17 cellular contexts compared by ENCODE assay signal in genomic region chr20:23139524-23139923, GRCh38. TPM values are rescaled to one million over a fixed set of nuclear protein-coding genes. Genes with fewer than 3 reads are reported as not detected.
DNase-seq lines count a peak whose midpoint lies in the region; ATAC-seq, FAIRE-seq and TF ChIP-seq lines count a peak whose summit lies in the region.
"Had no signal": no experiment of that assay in that cellular context is flagged by ENCODE, and none has a peak within 500 bp of the region (broad histone marks: within the 10 kb centered on the region; RNA-seq: fewer than 3 reads in every experiment).

No MANE protein-coding gene starts in this region.

- no peak overlapping the region for H3K4me3 Mint-ChIP-seq in endothelial cell (ENCODE audit: unreplicated experiment)
- H3K4me3 Mint-ChIP-seq: activated naive CD8-positive, alpha-beta T cell treated with anti-CD3 and anti-CD28 coated beads for 36 hours; stimulated activated naive CD8-positive, alpha-beta T cell treated with anti-CD3 and anti-CD28 coated beads, Interleukin-15, amount 100 ng/mL, for 72 hours had no signal

- no peak for FAIRE-seq in urothelium cell line (lab: Jason Lieb, UNC)

- no peak for TF ChIP-seq POLR2A in suprapubic skin (IDR thresholded peaks at IDR 0.05)

- peak overlapping the region; percentile 22 for H3K27ac Mint-ChIP-seq in endothelial cell (ENCODE audit: unreplicated experiment)
- H3K27ac Mint-ChIP-seq: activated naive CD8-positive, alpha-beta T cell treated with anti-CD3 and anti-CD28 coated beads for 36 hours; stimulated activated naive CD8-positive, alpha-beta T cell treated with anti-CD3 and anti-CD28 coated beads, Interleukin-15, amount 100 ng/mL, for 72 hours had no signal

- no peak for TF ChIP-seq EP300 in suprapubic skin (IDR thresholded peaks at IDR 0.05)

- H3K36me3 Mint-ChIP-seq in endothelial cell (ENCODE audit: low read depth, unreplicated experiment) = no peaks in the 10 kb centered on the region
- H3K36me3 Mint-ChIP-seq: activated naive CD8-positive, alpha-beta T cell treated with anti-CD3 and anti-CD28 coated beads for 36 hours had no signal

- peaks cover 44% of the 10 kb centered on the region for H3K4me1 Mint-ChIP-seq in endothelial cell (ENCODE audit: unreplicated experiment)

- no peaks in the 10 kb centered on the region for H3K27me3 ChIP-seq in suprapubic skin
- H3K27me3 ChIP-seq: ovary, Peyer's patch had no signal

- ATAC-seq in HG03025 (IDR thresholded peaks at IDR 0.05; ENCODE audit: low FRiP score, unreplicated experiment) = no peak
- ATAC-seq: stimulated activated naive CD8-positive, alpha-beta T cell treated with anti-CD3 and anti-CD28 coated beads, Interleukin-15, amount 100 ng/mL, for 72 hours had no signal

- H3K9me3 ChIP-seq in suprapubic skin = no peaks in the 10 kb centered on the region
- H3K9me3 ChIP-seq: ovary, Peyer's patch had no signal

- no peaks in the 10 kb centered on the region for H3K36me3 ChIP-seq in suprapubic skin
- H3K36me3 ChIP-seq: ovary, Peyer's patch had no signal

- H3K27ac ChIP-seq in suprapubic skin = peak overlapping the region; percentile 27
- H3K27ac ChIP-seq: ovary, Peyer's patch had no signal

- 49% methylated on average over 8 of the region's 8 CpGs for WGBS in suprapubic skin

- H3K27me3 Mint-ChIP-seq in endothelial cell (ENCODE audit: unreplicated experiment) = peaks cover 6% of the 10 kb centered on the region
- H3K27me3 Mint-ChIP-seq: activated naive CD8-positive, alpha-beta T cell treated with anti-CD3 and anti-CD28 coated beads for 36 hours had no signal

- TF ChIP-seq CTCF in endothelial cell (IDR thresholded peaks at IDR 0.05; ENCODE audit: unreplicated experiment) (no peak), suprapubic skin (IDR thresholded peaks at IDR 0.05) (no peak)

- peak; percentile 19 for DNase-seq in activated effector memory CD4-positive, alpha-beta T cell treated with anti-CD3 and anti-CD28 coated beads, Interleukin-2, amount 50 U/mL, for 16 hours
- no peak for DNase-seq in activated effector memory CD4-positive, alpha-beta T cell treated with Interleukin-2 at 50 U/mL for 16 hours
- peak; percentile 28 to 44 for DNase-seq in NCI-H526 (lab: John Stamatoyannopoulos, UW)
- no peak for DNase-seq in endothelial cell (ENCODE audit: low spot score)
- peak; percentile 30 to 55 for DNase-seq in suprapubic skin (ENCODE audit: low spot score in 2 of 2)
- no peak for DNase-seq in medulla oblongata (ENCODE audit: extremely low spot score)
- DNase-seq in urothelium cell line (ENCODE audit: low spot score) = no peak
- DNase-seq: activated CD4-positive, alpha-beta T cell treated with anti-CD3 and anti-CD28 coated beads for 1 hour; activated naive CD8-positive, alpha-beta T cell treated with anti-CD3 and anti-CD28 coated beads for 36 hours; glutamatergic neuron; midbrain; NCI-H446 treated with DMSO at 0.1 percent for 48 hours; stimulated activated naive CD8-positive, alpha-beta T cell treated with anti-CD3 and anti-CD28 coated beads, Interleukin-15, amount 100 ng/mL, for 72 hours had no signal

- H3K4me1 ChIP-seq in suprapubic skin = peaks cover 63% of the 10 kb centered on the region

- H3K4me3 ChIP-seq in suprapubic skin = no peak overlapping the region
- H3K4me3 ChIP-seq: ovary, Peyer's patch had no signal

- no peaks in the 10 kb centered on the region for H3K9me3 Mint-ChIP-seq in endothelial cell (ENCODE audit: unreplicated experiment)
- H3K9me3 Mint-ChIP-seq: activated naive CD8-positive, alpha-beta T cell treated with anti-CD3 and anti-CD28 coated beads for 36 hours; stimulated activated naive CD8-positive, alpha-beta T cell treated with anti-CD3 and anti-CD28 coated beads, Interleukin-15, amount 100 ng/mL, for 72 hours had no signal

RNA-seq across cellular contexts. Expression of gene CD93, which starts 53.4 kb away (rescaled TPM):
- total RNA-seq in endothelial cell (ENCODE audit: unreplicated experiment) (139 TPM), suprapubic skin (10 to 100 TPM in 3 of 4 donors, 1 to 10 TPM in 1; 8.1 to 25.1 (median 16.2) TPM)
- total RNA-seq: LHCN-M2 had no signal

Comparison
In these comparisons a context has a peak if more than half of its experiments do, and no peak if none do; other contexts are left out.
1. DNase-seq: peak in activated effector memory CD4-positive, alpha-beta T cell treated with anti-CD3 and anti-CD28 coated beads, Interleukin-2, amount 50 U/mL, for 16 hours (single experiment), NCI-H526 (2 of 2) and suprapubic skin (2 of 2); none in activated effector memory CD4-positive, alpha-beta T cell treated with Interleukin-2 at 50 U/mL for 16 hours (single experiment), endothelial cell (single experiment), medulla oblongata (single experiment) and urothelium cell line (single experiment).